In genomic region chr4:101020956-101021355, GRCh38 we compare ENCODE assay signal across 8 cellular contexts.
DNase-seq lines count a peak whose midpoint lies in the region; ATAC-seq and TF ChIP-seq lines count a peak whose summit lies in the region.

No MANE protein-coding gene starts in this region.

- no peak overlapping the region for H2BK5ac ChIP-seq in trophoblast cell (ENCODE audit: low read depth, low read length, poor library complexity)

- H4K12ac ChIP-seq in trophoblast cell (ENCODE audit: low read depth, low read length) = no peak overlapping the region

- H3K79me2 ChIP-seq in trophoblast cell (ENCODE audit: control insufficient read depth, insufficient read depth, low read length, poor library complexity) = no peaks in the 10 kb centered on the region

- H3K27ac ChIP-seq in caudate nucleus (ENCODE audit: low read depth, low read length) (peak overlapping the region; percentile 46), trophoblast cell (ENCODE audit: low read depth, low read length) (no peak overlapping the region)

- no peak overlapping the region for H3K18ac ChIP-seq in trophoblast cell (ENCODE audit: low read length)

- H3K27me3 ChIP-seq in MG63 (no peaks in the 10 kb centered on the region), trophoblast cell (ENCODE audit: insufficient read depth, low read length) (no peaks in the 10 kb centered on the region)

- WGBS in trophoblast cell (ENCODE audit: extremely low coverage, insufficient coverage, insufficient read length) = no CpG with 5 or more reads among the region's 4 CpGs

- no peak overlapping the region for H3K9ac ChIP-seq in trophoblast cell (ENCODE audit: low read length)

- H4K8ac ChIP-seq in trophoblast cell (ENCODE audit: low read depth, low read length) = no peak overlapping the region

- H2BK120ac ChIP-seq in trophoblast cell (ENCODE audit: insufficient read depth, low read length, poor library complexity) = no peak overlapping the region

- no peak overlapping the region for H2AFZ ChIP-seq in trophoblast cell (ENCODE audit: insufficient read depth, low read length, poor library complexity)

- H2AK5ac ChIP-seq in trophoblast cell (ENCODE audit: low read length) = no peak overlapping the region

- H3K79me1 ChIP-seq in trophoblast cell (ENCODE audit: low read length) = no peaks in the 10 kb centered on the region

- H3K9me3 ChIP-seq in MG63 (no peaks in the 10 kb centered on the region), trophoblast cell (ENCODE audit: insufficient read depth, low read depth, low read length) (no peaks in the 10 kb centered on the region)

- H3K36me3 ChIP-seq in MG63 (no peaks in the 10 kb centered on the region), trophoblast cell (ENCODE audit: control insufficient read depth in 1 of 2, insufficient read depth in 2 of 2, low read length in 2 of 2) (no peaks in the 10 kb centered on the region)

- peak overlapping the region; percentile 66 for H3K4me3 Mint-ChIP-seq in activated CD4-positive, alpha-beta T cell treated with anti-CD3 and anti-CD28 coated beads, Interleukin-2, amount 10 ng/mL, durations not matched to agents 24 days and 14 days
- peak overlapping the region; percentile 53 for H3K4me3 Mint-ChIP-seq in HFFc6

- intact Hi-C loops in activated CD4-positive, alpha-beta T cell treated with anti-CD3 and anti-CD28 coated beads, Interleukin-2, amount 10 ng/mL, durations not matched to agents 24 days and 14 days (cut with micrococcal nuclease) = loop anchor here (1.0 to 10.0 kb wide), 12 partner anchors 16 to 1324 kb away; partner anchors contain the start of genes PPP3CA and SLC39A8
- intact Hi-C loops in sciatic nerve (cut with DNase I) = no loop called here

- no peak overlapping the region for H2BK12ac ChIP-seq in trophoblast cell (ENCODE audit: low read length)

- H3K4me3 ChIP-seq in MG63 = no peak overlapping the region
- no peak overlapping the region for H3K4me3 ChIP-seq in trophoblast cell (ENCODE audit: low read depth, low read length)

- no peak overlapping the region for H3K14ac ChIP-seq in trophoblast cell (ENCODE audit: low read length)

- peak; percentile 77 for DNase-seq in activated CD4-positive, alpha-beta T cell treated with anti-CD3 and anti-CD28 coated beads, Interleukin-2, amount 10 ng/mL, durations not matched to agents 24 days and 14 days
- DNase-seq in activated CD4-positive, alpha-beta T cell treated with anti-CD3 and anti-CD28 coated beads, Interleukin-2, amount 50 U/mL, for 1 hour = no peak
- DNase-seq in HFFc6 = peak; percentile 52
- DNase-seq in MG63 = peak; percentile 8
- peak in 1 of 61 donors; percentile 14 for DNase-seq in caudate nucleus (lab: John Stamatoyannopoulos, UW)
- no peak for DNase-seq in sciatic nerve (ENCODE audit: low spot score)
- DNase-seq in occipital lobe (lab: John Stamatoyannopoulos, UW) = no peak
- DNase-seq in trophoblast cell = no peak

- no peak for TF ChIP-seq CTCF in HFFc6 (IDR thresholded peaks at IDR 0.05)

- H3K4me1 ChIP-seq in trophoblast cell (ENCODE audit: control insufficient read depth in 1 of 2, insufficient read depth in 2 of 2, low read length in 2 of 2) = peaks cover 0 to 5% of the 10 kb centered on the region in 2 experiments

- H4K91ac ChIP-seq in trophoblast cell (ENCODE audit: low read depth, low read length) = no peak overlapping the region

- H3K4ac ChIP-seq in trophoblast cell (ENCODE audit: low read depth, low read length) = no peak overlapping the region

- no peak overlapping the region for H3K23ac ChIP-seq in trophoblast cell (ENCODE audit: low read length)

- H3K27me3 Mint-ChIP-seq in activated CD4-positive, alpha-beta T cell treated with anti-CD3 and anti-CD28 coated beads, Interleukin-2, amount 10 ng/mL, durations not matched to agents 24 days and 14 days = no peaks in the 10 kb centered on the region
- no peaks in the 10 kb centered on the region for H3K27me3 Mint-ChIP-seq in HFFc6 (ENCODE audit: insufficient read depth)

- peak overlapping the region; percentile 82 for H3K27ac Mint-ChIP-seq in activated CD4-positive, alpha-beta T cell treated with anti-CD3 and anti-CD28 coated beads, Interleukin-2, amount 10 ng/mL, durations not matched to agents 24 days and 14 days
- H3K27ac Mint-ChIP-seq in HFFc6 = peak overlapping the region; percentile 67

- H3K4me2 ChIP-seq in trophoblast cell (ENCODE audit: low read length) = no peak overlapping the region

- H3K36me3 Mint-ChIP-seq in activated CD4-positive, alpha-beta T cell treated with anti-CD3 and anti-CD28 coated beads, Interleukin-2, amount 10 ng/mL, durations not matched to agents 24 days and 14 days (ENCODE audit: low read depth) = peaks cover 11% of the 10 kb centered on the region
- H3K36me3 Mint-ChIP-seq in HFFc6 (ENCODE audit: low read depth) = peaks cover 11% of the 10 kb centered on the region

- H3K4me1 Mint-ChIP-seq in activated CD4-positive, alpha-beta T cell treated with anti-CD3 and anti-CD28 coated beads, Interleukin-2, amount 10 ng/mL, durations not matched to agents 24 days and 14 days = peaks cover 42% of the 10 kb centered on the region
- H3K4me1 Mint-ChIP-seq in HFFc6 (ENCODE audit: low read depth) = peaks cover 42% of the 10 kb centered on the region

- ATAC-seq in sciatic nerve = peak; percentile 49

- H3K9me3 Mint-ChIP-seq in activated CD4-positive, alpha-beta T cell treated with anti-CD3 and anti-CD28 coated beads, Interleukin-2, amount 10 ng/mL, durations not matched to agents 24 days and 14 days = peaks cover 7% of the 10 kb centered on the region
- H3K9me3 Mint-ChIP-seq in HFFc6 = no peaks in the 10 kb centered on the region

Comparison
In these comparisons a context has a peak if more than half of its experiments do, and no peak if none do; other contexts are left out.
1. DNase-seq: peak in activated CD4-positive, alpha-beta T cell treated with anti-CD3 and anti-CD28 coated beads, Interleukin-2, amount 10 ng/mL, durations not matched to agents 24 days and 14 days (single experiment), HFFc6 (single experiment) and MG63 (single experiment); none in activated CD4-positive, alpha-beta T cell treated with anti-CD3 and anti-CD28 coated beads, Interleukin-2, amount 50 U/mL, for 1 hour (single experiment), sciatic nerve (single experiment), occipital lobe (single experiment) and trophoblast cell (0 of 2).